1 cellular context compared by ENCODE assay signal in genomic region chr19:45670670-45671453, GRCh38.
A peak's percentile ranks its signal among the peaks of the same experiment; 100 is the strongest.
TF ChIP-seq lines count a peak whose summit lies in the region.

No MANE protein-coding gene starts in this region.

TF ChIP-seq in GM12878, 131 proteins besides CTCF, POLR2A, EP300 and RAD21:
- TF ChIP-seq HDGF (IDR thresholded peaks at IDR 0.05) (peak; percentile 84), ASH2L (IDR thresholded peaks at IDR 0.05; ENCODE audit: borderline replicate concordance, low read depth) (no peak), LARP7 (IDR thresholded peaks at IDR 0.05) (peak; percentile 54; the same call in 1 of the 2 replicates), GATAD2B (conservative IDR thresholded peaks at IDR 0.05; ENCODE audit: low read depth) (0 out of 2 replicates have a peak, but pooled peaks have one; percentile 37), ATF2 (IDR thresholded peaks at IDR 0.05; ENCODE audit: low read length) (no peak), SMARCA5 (IDR thresholded peaks at IDR 0.05) (peak; percentile 26; the same call in 1 of the 2 replicates), SP1 (IDR thresholded peaks at IDR 0.05; ENCODE audit: low read depth, low read length) (peak; percentile 30)
